Comparison of ENCODE assay signal across 8 cellular contexts in the genomic region with DNA sequence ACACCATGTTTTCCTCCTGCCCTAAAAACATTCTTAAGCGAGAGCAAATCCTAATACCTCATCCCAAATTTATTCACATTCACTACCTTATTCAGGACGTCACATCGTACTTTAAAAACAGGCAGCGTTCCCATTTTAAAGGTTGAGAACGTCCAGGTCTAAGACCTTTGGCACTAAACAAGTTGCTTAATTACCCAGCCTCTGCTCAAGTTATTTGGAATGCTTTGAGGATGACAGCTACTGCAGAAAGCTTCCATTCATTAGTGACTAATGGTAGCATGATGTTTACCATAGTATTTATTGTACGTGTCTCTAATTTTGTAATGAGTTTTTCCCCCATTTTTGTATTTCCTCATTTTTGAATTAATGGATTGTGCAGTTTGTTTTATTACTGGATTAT. TPM values are rescaled to one million over a fixed set of nuclear protein-coding genes. Genes with fewer than 3 reads are reported as not detected.
A peak's percentile ranks its signal among the peaks of the same experiment; 100 is the strongest.
DNase-seq lines count a peak whose midpoint lies in the region; ATAC-seq, FAIRE-seq and TF ChIP-seq lines count a peak whose summit lies in the region.

No MANE protein-coding gene starts in this region.

- H2AFZ ChIP-seq in DND-41 (ENCODE audit: low read depth, low read length) = no peak overlapping the region
- no peak overlapping the region for H2AFZ ChIP-seq in endothelial cell of umbilical vein (ENCODE audit: low read depth, low read length)

- CTCF ChIA-PET in endothelial cell of umbilical vein (lab: Charles Lee) = interaction anchor here (1.2 kb wide), 1 partner anchor 201 kb away, joined by 3 read pairs; no protein-coding TSS in a partner anchor

- TF ChIP-seq CTCF in DND-41 (IDR thresholded peaks at IDR 0.05; ENCODE audit: borderline replicate concordance, extremely low read depth, low read length, poor library complexity, severe bottlenecking) (no peak), endothelial cell of umbilical vein (IDR thresholded peaks at IDR 0.05; ENCODE audit: extremely low read depth in 1 of 2, insufficient read depth in 1 of 2, low read depth in 1 of 2, low read length in 2 of 2) (no peak), omental fat pad (IDR thresholded peaks at IDR 0.05) (no peak)

- ATAC-seq in DND-41 (ENCODE audit: insufficient read depth, low read depth) (no peak), omental fat pad (ENCODE audit: low FRiP score) (peak; percentile 28), HG02885 (IDR thresholded peaks at IDR 0.05; ENCODE audit: poor library complexity, unreplicated experiment) (no peak), HG03457 (IDR thresholded peaks at IDR 0.05; ENCODE audit: unreplicated experiment) (no peak)

- intact Hi-C loops in endothelial cell of umbilical vein (cut with micrococcal nuclease) = loop anchor here (5.0 to 10.0 kb wide), 3 partner anchors 341 to 1831 kb away; a partner anchor contains a TSS

- BruUV-seq in endothelial cell of umbilical vein (replicated peaks; lab: Mats Ljungman, UMichigan) = no TSS peak

- POLR2A ChIA-PET in endothelial cell of umbilical vein (lab: Charles Lee) = no interaction called here

- peak overlapping the region; percentile 74 to 76; a peak in 3 of 4 replicates for H3K4me3 ChIP-seq in DND-41 (ENCODE audit: low read depth in 1 of 2, low read length in 2 of 2)
- H3K4me3 ChIP-seq in NT2/D1 (ENCODE audit: insufficient read length, low read depth) = peak overlapping the region; percentile 93
- H3K4me3 ChIP-seq in endothelial cell of umbilical vein (replicated peaks in 1 of 3; ENCODE audit: insufficient read depth in 1 of 3, low read depth in 1 of 3, low read length in 3 of 3) = peak overlapping the region; percentile 64 to 80 (median 69)

- peak overlapping the region; percentile 82 for H3K9ac ChIP-seq in DND-41 (ENCODE audit: low read depth, low read length)
- peak overlapping the region; percentile 95 for H3K9ac ChIP-seq in NT2/D1 (ENCODE audit: insufficient read length, low read depth)
- peak overlapping the region; percentile 74 for H3K9ac ChIP-seq in endothelial cell of umbilical vein (replicated peaks; ENCODE audit: extremely low read depth, insufficient read depth, low read length)

- H3K27ac ChIP-seq in DND-41 (ENCODE audit: low read length) = peak overlapping the region; percentile 52; the same call in 1 of the 2 replicates
- peak overlapping the region; percentile 62 for H3K27ac ChIP-seq in endothelial cell of umbilical vein (ENCODE audit: insufficient read depth, low read depth, low read length)

- H3K9me3 ChIP-seq in DND-41 (ENCODE audit: insufficient read depth, low read length, severe bottlenecking) (no peaks in the 10 kb centered on the region), NT2/D1 (ENCODE audit: insufficient read depth, low read length) (no peaks in the 10 kb centered on the region), endothelial cell of umbilical vein (replicated peaks; ENCODE audit: control insufficient read depth, insufficient read depth, low read length) (no peaks in the 10 kb centered on the region)

- dilution Hi-C loops in endothelial cell of umbilical vein (cut with MboI; ENCODE audit: extremely low pct_ligation_motif_present, low sequenced_read_pairs) = no loop called here

- peaks cover 76% of the 10 kb centered on the region for H3K79me2 ChIP-seq in DND-41 (ENCODE audit: insufficient read depth, low read length)
- peaks cover 61% of the 10 kb centered on the region for H3K79me2 ChIP-seq in endothelial cell of umbilical vein (ENCODE audit: control insufficient read depth, insufficient read depth, low read length)

- H3K4me2 ChIP-seq in DND-41 (ENCODE audit: insufficient read depth, low read length) = peak overlapping the region; percentile 89
- peak overlapping the region; percentile 95 for H3K4me2 ChIP-seq in endothelial cell of umbilical vein (ENCODE audit: insufficient read depth, low read length)

- no peak for TF ChIP-seq POLR2A in endothelial cell of umbilical vein (IDR thresholded peaks at IDR 0.05; ENCODE audit: low read depth, low read length)

- H3K36me3 ChIP-seq in DND-41 (ENCODE audit: insufficient read depth, low read length) = peaks cover 43% of the 10 kb centered on the region
- H3K36me3 ChIP-seq in NT2/D1 (ENCODE audit: insufficient read depth, insufficient read length, low read length) = peaks cover 33% of the 10 kb centered on the region
- peaks cover 0 to 6% of the 10 kb centered on the region in 2 experiments for H3K36me3 ChIP-seq in endothelial cell of umbilical vein (ENCODE audit: control insufficient read depth in 2 of 2, extremely low read depth in 1 of 2, insufficient read depth in 2 of 2, low read length in 2 of 2)

- DNase-seq in DND-41 = no peak
- no peak for DNase-seq in NT2/D1 (ENCODE audit: low read depth, low spot score)
- peak; percentile 21 for DNase-seq in endothelial cell of umbilical vein (ENCODE audit: low read depth, low spot score)
- DNase-seq in omental fat pad (ENCODE audit: low spot score) = no peak
- no peak for DNase-seq in NOMO-1 treated with DMSO at 0.1 percent for 48 hours (lab: John Stamatoyannopoulos, UW; ENCODE audit: unreplicated experiment)
- DNase-seq in activated gamma-delta T cell treated with Interleukin-2 at 50 U/mL for 16 hours = no peak

- H4K20me1 ChIP-seq in DND-41 (ENCODE audit: insufficient read depth, low read length) (peaks cover 28% of the 10 kb centered on the region), endothelial cell of umbilical vein (replicated peaks; ENCODE audit: control insufficient read depth, extremely low read depth, insufficient read depth, low read length) (no peaks in the 10 kb centered on the region)

- H3K27me3 ChIP-seq in DND-41 (ENCODE audit: insufficient read depth, low read length, poor library complexity) (no peaks in the 10 kb centered on the region), NT2/D1 (ENCODE audit: insufficient read depth, insufficient read length) (no peaks in the 10 kb centered on the region), endothelial cell of umbilical vein (ENCODE audit: control insufficient read depth in 2 of 2, insufficient read depth in 2 of 2, low read length in 2 of 2) (no peaks in the 10 kb centered on the region)

- H3K4me1 ChIP-seq in DND-41 (ENCODE audit: insufficient read depth, low read length) (peaks cover 61% of the 10 kb centered on the region), NT2/D1 (ENCODE audit: insufficient read depth, insufficient read length) (no peaks in the 10 kb centered on the region), endothelial cell of umbilical vein (ENCODE audit: control insufficient read depth, extremely low read depth, insufficient read depth, low read length) (peaks cover 36% of the 10 kb centered on the region)

- FAIRE-seq in endothelial cell of umbilical vein (lab: Jason Lieb, UNC) = no peak

- H3K9me1 ChIP-seq in endothelial cell of umbilical vein (replicated peaks; ENCODE audit: control insufficient read depth, extremely low read depth, insufficient read depth, low read length) = no peaks in the 10 kb centered on the region

TF ChIP-seq in endothelial cell of umbilical vein, 7 proteins besides CTCF, POLR2A, EP300 and RAD21:
- TF ChIP-seq, protein P1, sequence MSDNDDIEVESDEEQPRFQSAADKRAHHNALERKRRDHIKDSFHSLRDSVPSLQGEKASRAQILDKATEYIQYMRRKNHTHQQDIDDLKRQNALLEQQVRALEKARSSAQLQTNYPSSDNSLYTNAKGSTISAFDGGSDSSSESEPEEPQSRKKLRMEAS (IDR thresholded peaks at IDR 0.05; ENCODE audit: insufficient read depth, insufficient read length) = no peak
- TF ChIP-seq POLR2AphosphoS5 (IDR thresholded peaks at IDR 0.05; ENCODE audit: insufficient read depth, low read depth, low read length) (no peak), EZH2 (IDR thresholded peaks at IDR 0.05; ENCODE audit: borderline replicate concordance, low read depth, low read length, severe bottlenecking) (no peak), JUN (IDR thresholded peaks at IDR 0.05; ENCODE audit: borderline replicate concordance, insufficient read depth, insufficient read length, low read depth) (no peak), FOS (IDR thresholded peaks at IDR 0.05; ENCODE audit: borderline replicate concordance, insufficient read depth, low read length) (no peak), GATA2 (IDR thresholded peaks at IDR 0.05; ENCODE audit: insufficient read depth, insufficient read length, low read depth, low read length) (no peak), MYC (IDR thresholded peaks at IDR 0.05; ENCODE audit: low read depth, low read length) (no peak)

RNA-seq across cellular contexts. Expression of a gene that starts 1.5 kb away (rescaled TPM):
- total RNA-seq in endothelial cell of umbilical vein (17.0 and 18.1 TPM in 2 replicates), omental fat pad (10 to 100 TPM; 24.1 to 42.5 (median 26.3) TPM)
- 6.7 and 7.5 TPM in 2 replicates for polyA plus RNA-seq in endothelial cell of umbilical vein
- polyA plus RNA-seq in endothelial cell of umbilical vein (2011; cell fraction: cytosol; rRNA removed) = 7.3 and 7.7 TPM in 2 replicates
- 8.1 and 8.3 TPM in 2 replicates for polyA plus RNA-seq in endothelial cell of umbilical vein (2011; cell fraction: nucleus; rRNA removed)
- polyA plus RNA-seq in endothelial cell of umbilical vein (2012) = 8.2 and 11.7 TPM in 2 replicates
- 34.8 and 36.2 TPM in 2 replicates for polyA minus RNA-seq in endothelial cell of umbilical vein
- polyA minus RNA-seq in endothelial cell of umbilical vein (2011; cell fraction: cytosol; rRNA and poly(A)+ RNA removed) = 19.0 TPM
- 29.5 and 32.7 TPM in 2 replicates for polyA minus RNA-seq in endothelial cell of umbilical vein (2011; cell fraction: nucleus; rRNA and poly(A)+ RNA removed)
